Comparison of ENCODE assay signal across 13 cellular contexts in genomic region chr3:61956236-61956635, GRCh38.
A peak's percentile ranks its signal among the peaks of the same experiment; 100 is the strongest.
DNase-seq lines count a peak whose midpoint lies in the region; TF ChIP-seq lines count a peak whose summit lies in the region.
"Had no signal": no experiment of that assay in that cellular context is flagged by ENCODE, and none has a peak within 500 bp of the region (broad histone marks: within the 10 kb centered on the region; RNA-seq: fewer than 3 reads in every experiment).

No MANE protein-coding gene starts in this region.

- H3K27me3 ChIP-seq in BE2C (no peaks in the 10 kb centered on the region), SK-N-SH (ENCODE audit: insufficient read depth) (no peaks in the 10 kb centered on the region), trophoblast cell (ENCODE audit: insufficient read depth, low read length) (no peaks in the 10 kb centered on the region), ovary (no peaks in the 10 kb centered on the region), A673 (replicated peaks; ENCODE audit: insufficient read depth, low read depth, low read length, poor library complexity) (no peaks in the 10 kb centered on the region)
- H3K27me3 ChIP-seq: hepatocyte, spleen had no signal

- H3K27ac ChIP-seq in SK-N-SH (ENCODE audit: low read depth in 2 of 2, low read length in 1 of 2) (peak overlapping the region in 1 of 2 experiments; percentile 70; a peak in 3 of 4 replicates), trophoblast cell (ENCODE audit: low read depth, low read length) (no peak overlapping the region), ovary (no peak overlapping the region), A673 (ENCODE audit: low read depth, low read length, poor library complexity, severe bottlenecking) (no peak overlapping the region)
- H3K27ac ChIP-seq: hepatocyte, SK-N-MC, spleen had no signal

- H2AFZ ChIP-seq in SK-N-SH (ENCODE audit: low read depth), result no peak overlapping the region
- no peak overlapping the region for H2AFZ ChIP-seq in trophoblast cell (ENCODE audit: insufficient read depth, low read length, poor library complexity)
- H2AFZ ChIP-seq: hepatocyte had no signal

- TF ChIP-seq CTCF in BE2C (IDR thresholded peaks at IDR 0.05; ENCODE audit: low read depth, low read length) (no peak), SK-N-SH (IDR thresholded peaks at IDR 0.05) (no peak), ovary (IDR thresholded peaks at IDR 0.05) (no peak), A673 (conservative IDR thresholded peaks at IDR 0.05; ENCODE audit: low read depth, low read length) (no peak)

- H3K4ac ChIP-seq in trophoblast cell (ENCODE audit: low read depth, low read length), result no peak overlapping the region

- H3K14ac ChIP-seq in trophoblast cell (ENCODE audit: low read length), result no peak overlapping the region

- H3F3A ChIP-seq in SK-N-SH (replicated peaks; ENCODE audit: insufficient read depth), result peaks cover 15% of the 10 kb centered on the region

- CTCF ChIA-PET in SK-N-SH (lab: Yijun Ruan, JAX) (no interaction called here), A673 (lab: Charles Lee) (interaction anchor here (1.0 kb wide), 1 partner anchor 20 kb away, joined by 3 read pairs; no protein-coding TSS in a partner anchor)

- H3K9ac ChIP-seq in SK-N-SH (no peak overlapping the region), trophoblast cell (ENCODE audit: low read length) (no peak overlapping the region)

- H3K4me3 ChIP-seq in BE2C (ENCODE audit: low read depth, low read length), result peak overlapping the region; percentile 9; the same call in 1 of the 2 replicates
- peak overlapping the region in 1 of 2 experiments; percentile 2; a peak in 1 of 4 replicates for H3K4me3 ChIP-seq in SK-N-SH (ENCODE audit: low read depth in 2 of 2, low read length in 1 of 2)
- H3K4me3 ChIP-seq in trophoblast cell (ENCODE audit: low read depth, low read length), result no peak overlapping the region
- H3K4me3 ChIP-seq in ovary, result no peak overlapping the region
- H3K4me3 ChIP-seq in A673 (ENCODE audit: low read depth, low read length, poor library complexity, severe bottlenecking), result no peak overlapping the region
- H3K4me3 ChIP-seq: hepatocyte, SK-N-MC, spleen had no signal

- no peak overlapping the region for H2BK12ac ChIP-seq in trophoblast cell (ENCODE audit: low read length)

- no peak overlapping the region for H4K91ac ChIP-seq in trophoblast cell (ENCODE audit: low read depth, low read length)

- H3K36me3 ChIP-seq in BE2C (no peaks in the 10 kb centered on the region), SK-N-SH (replicated peaks in 1 of 2; ENCODE audit: control insufficient read depth in 1 of 2, insufficient read depth in 2 of 2, low read length in 1 of 2) (no peaks in the 10 kb centered on the region), trophoblast cell (ENCODE audit: control insufficient read depth in 1 of 2, insufficient read depth in 2 of 2, low read length in 2 of 2) (no peaks in the 10 kb centered on the region), ovary (no peaks in the 10 kb centered on the region), A673 (ENCODE audit: insufficient read depth, low read length, poor library complexity, severe bottlenecking) (no peaks in the 10 kb centered on the region)
- H3K36me3 ChIP-seq: spleen had no signal

- H4K12ac ChIP-seq in trophoblast cell (ENCODE audit: low read depth, low read length), result no peak overlapping the region

- H3K9me3 ChIP-seq in BE2C, result no peaks in the 10 kb centered on the region
- no peaks in the 10 kb centered on the region for H3K9me3 ChIP-seq in SK-N-SH
- no peaks in the 10 kb centered on the region for H3K9me3 ChIP-seq in trophoblast cell (ENCODE audit: insufficient read depth, low read depth, low read length)
- H3K9me3 ChIP-seq in ovary, result no peaks in the 10 kb centered on the region
- no peaks in the 10 kb centered on the region for H3K9me3 ChIP-seq in A673 (ENCODE audit: low read depth, low read length, poor library complexity, severe bottlenecking)
- H3K9me3 ChIP-seq: spleen had no signal

- BruUV-seq in A673 (replicated peaks; lab: Mats Ljungman, UMichigan), result no TSS peak

- no peak overlapping the region for H2BK120ac ChIP-seq in trophoblast cell (ENCODE audit: insufficient read depth, low read length, poor library complexity)

- 67% methylated on average over 5 of the region's 5 CpGs for WGBS in SK-N-SH (ENCODE audit: low lambda C conversion rate)
- WGBS in trophoblast cell (ENCODE audit: extremely low coverage, insufficient coverage, insufficient read length), result no CpG with 5 or more reads among the region's 5 CpGs
- 76 to 86% (median 79%) methylated on average over 5 of the region's 5 CpGs for WGBS in ovary, 3 donors

- no peaks in the 10 kb centered on the region for H4K20me1 ChIP-seq in SK-N-SH (ENCODE audit: insufficient read depth)

- no peak overlapping the region for H3K18ac ChIP-seq in trophoblast cell (ENCODE audit: low read length)

- no peak overlapping the region for H2AK5ac ChIP-seq in trophoblast cell (ENCODE audit: low read length)

- H4K8ac ChIP-seq in trophoblast cell (ENCODE audit: low read depth, low read length), result no peak overlapping the region

- TF ChIP-seq EP300 in SK-N-SH (IDR thresholded peaks at IDR 0.05; ENCODE audit: borderline replicate concordance in 1 of 2, low read depth in 1 of 2, low read length in 1 of 2) (peak in 1 of 2 experiments; percentile 67; a peak in 2 of 4 replicates), ovary (IDR thresholded peaks at IDR 0.05) (no peak)

- H2BK5ac ChIP-seq in trophoblast cell (ENCODE audit: low read depth, low read length, poor library complexity), result no peak overlapping the region

- DNase-seq in BE2C, result no peak
- DNase-seq in SK-N-SH, result peak; percentile 11
- peak; percentile 84 for DNase-seq in fibroblast of peridontal ligament (ENCODE audit: extremely low read depth)
- peak; percentile 30 to 68 for DNase-seq in trophoblast cell
- no peak for DNase-seq in ovary
- DNase-seq in HuH-7 (ENCODE audit: low spot score), result no peak
- no peak for DNase-seq in hypothalamus (lab: John Stamatoyannopoulos, UW)
- DNase-seq in A673 (ENCODE audit: low spot score), result no peak
- DNase-seq: NCI-H1417, NCI-H82, spleen had no signal

- H3K79me1 ChIP-seq in trophoblast cell (ENCODE audit: low read length), result no peaks in the 10 kb centered on the region

- H3K9me2 ChIP-seq in SK-N-SH, result no peaks in the 10 kb centered on the region

- H3K79me2 ChIP-seq in SK-N-SH (ENCODE audit: insufficient read depth), result peaks cover 6% of the 10 kb centered on the region; the same call in 1 of the 2 replicates
- H3K79me2 ChIP-seq in trophoblast cell (ENCODE audit: control insufficient read depth, insufficient read depth, low read length, poor library complexity), result no peaks in the 10 kb centered on the region
- H3K79me2 ChIP-seq: hepatocyte had no signal

- intact Hi-C loops in ovary (cut with DNase I) (no loop called here), A673 (cut with micrococcal nuclease; ENCODE audit: unreplicated experiment) (no loop called here)

- H3K4me2 ChIP-seq in SK-N-SH, result peak overlapping the region; percentile 52
- H3K4me2 ChIP-seq in trophoblast cell (ENCODE audit: low read length), result no peak overlapping the region
- H3K4me2 ChIP-seq: hepatocyte had no signal

- H3K4me1 ChIP-seq in BE2C, result peaks cover 14% of the 10 kb centered on the region
- H3K4me1 ChIP-seq in SK-N-SH (ENCODE audit: control insufficient read depth in 1 of 2, insufficient read depth in 2 of 2, low read depth in 1 of 2, low read length in 1 of 2), result peaks cover 10% of the 10 kb centered on the region in 2 experiments; a peak in 3 of 4 replicates
- peaks cover 2% of the 10 kb centered on the region in 2 experiments for H3K4me1 ChIP-seq in trophoblast cell (ENCODE audit: control insufficient read depth in 1 of 2, insufficient read depth in 2 of 2, low read length in 2 of 2)
- H3K4me1 ChIP-seq in ovary (ENCODE audit: insufficient read depth), result no peaks in the 10 kb centered on the region
- no peaks in the 10 kb centered on the region for H3K4me1 ChIP-seq in A673 (ENCODE audit: insufficient read depth, low read length, poor library complexity, severe bottlenecking)
- H3K4me1 ChIP-seq: spleen had no signal

- H3K23ac ChIP-seq in trophoblast cell (ENCODE audit: low read length), result no peak overlapping the region

- TF ChIP-seq POLR2A in ovary (IDR thresholded peaks at IDR 0.05), result no peak

- no peak for TF ChIP-seq RAD21 in SK-N-SH (IDR thresholded peaks at IDR 0.05; ENCODE audit: low read length)

- POLR2A ChIA-PET in SK-N-SH (lab: Yijun Ruan, JAX) (no interaction called here), A673 (lab: Charles Lee; ENCODE audit: low non-redundant PET) (no interaction called here)

TF ChIP-seq in SK-N-SH, 30 proteins besides CTCF, POLR2A, EP300 and RAD21 (continues in another document):
- peak; percentile 35; the same call in 1 of the 2 replicates for TF ChIP-seq POLR2AphosphoS5 (IDR thresholded peaks at IDR 0.05; ENCODE audit: low read depth, low read length)
- TF ChIP-seq USF2 (IDR thresholded peaks at IDR 0.05; ENCODE audit: borderline replicate concordance, low read depth, low read length), result no peak
- no peak for TF ChIP-seq TAF1 (IDR thresholded peaks at IDR 0.05; ENCODE audit: borderline replicate concordance, low read depth, low read length)
- TF ChIP-seq TCF12 (IDR thresholded peaks at IDR 0.05), result peak; percentile 85
- TF ChIP-seq CHD2 (IDR thresholded peaks at IDR 0.05; ENCODE audit: low read length, partially characterized antibody), result no peak
- TF ChIP-seq NFIC (IDR thresholded peaks at IDR 0.05; ENCODE audit: borderline replicate concordance), result peak; percentile 10; the same call in 1 of the 2 replicates
- TF ChIP-seq, protein P1, sequence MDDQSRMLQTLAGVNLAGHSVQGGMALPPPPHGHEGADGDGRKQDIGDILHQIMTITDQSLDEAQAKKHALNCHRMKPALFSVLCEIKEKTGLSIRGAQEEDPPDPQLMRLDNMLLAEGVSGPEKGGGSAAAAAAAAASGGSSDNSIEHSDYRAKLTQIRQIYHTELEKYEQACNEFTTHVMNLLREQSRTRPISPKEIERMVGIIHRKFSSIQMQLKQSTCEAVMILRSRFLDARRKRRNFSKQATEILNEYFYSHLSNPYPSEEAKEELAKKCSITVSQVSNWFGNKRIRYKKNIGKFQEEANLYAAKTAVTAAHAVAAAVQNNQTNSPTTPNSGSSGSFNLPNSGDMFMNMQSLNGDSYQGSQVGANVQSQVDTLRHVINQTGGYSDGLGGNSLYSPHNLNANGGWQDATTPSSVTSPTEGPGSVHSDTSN (IDR thresholded peaks at IDR 0.05), result peak; percentile 72
- no peak for TF ChIP-seq RCOR1 (IDR thresholded peaks at IDR 0.05; ENCODE audit: low read length)
- no peak for TF ChIP-seq ELF1 (IDR thresholded peaks at IDR 0.05)
- TF ChIP-seq EZH2phosphoT487 (IDR thresholded peaks at IDR 0.05; ENCODE audit: borderline replicate concordance, low read depth), result no peak
- no peak for TF ChIP-seq FOXM1 (IDR thresholded peaks at IDR 0.05; ENCODE audit: low read depth)

Comparison
In these comparisons a context has a peak if more than half of its experiments do, and no peak if none do; other contexts are left out.
1. DNase-seq: peak in SK-N-SH (single experiment), fibroblast of peridontal ligament (single experiment) and trophoblast cell (2 of 2); none in BE2C (single experiment), ovary (0 of 5), HuH-7 (single experiment), hypothalamus (0 of 51) and A673 (single experiment).